15 cellular contexts compared by ENCODE assay signal in the genomic region with DNA sequence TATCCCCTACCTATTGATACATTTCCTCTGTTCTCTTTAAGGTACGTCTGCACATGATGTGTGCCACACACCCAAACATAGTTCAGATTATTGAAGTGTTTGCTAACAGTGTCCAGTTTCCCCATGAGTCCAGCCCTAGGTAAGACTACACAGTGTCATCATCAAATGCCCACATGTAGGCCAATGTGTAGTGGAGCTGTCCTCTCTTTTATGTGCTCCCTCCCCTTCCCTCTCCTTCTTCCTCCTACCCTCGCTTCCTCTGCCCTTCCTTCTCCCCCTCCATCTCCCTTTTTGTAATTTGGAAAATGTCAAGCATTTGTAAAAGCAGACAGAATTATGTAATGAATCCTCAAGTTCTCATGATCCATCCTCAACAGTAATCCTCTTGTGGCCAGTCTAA. TPM values are rescaled to one million over a fixed set of nuclear protein-coding genes. Genes with fewer than 3 reads are reported as not detected.
DNase-seq lines count a peak whose midpoint lies in the region; ATAC-seq and TF ChIP-seq lines count a peak whose summit lies in the region.
"Had no signal": no experiment of that assay in that cellular context is flagged by ENCODE, and none has a peak within 500 bp of the region (broad histone marks: within the 10 kb centered on the region; RNA-seq: fewer than 3 reads in every experiment).

No MANE protein-coding gene starts in this region.

- H3K4me1 ChIP-seq in iPS DF 6.9 (ENCODE audit: control insufficient read depth, insufficient read depth, low read length): peaks cover 5% of the 10 kb centered on the region; the same call in 1 of the 2 replicates
- H3K4me1 ChIP-seq: BE2C, SJSA1 had no signal

- peaks cover 29% of the 10 kb centered on the region for H3K36me3 Mint-ChIP-seq in natural killer cell treated with Interleukin-12 subunit alpha and Interleukin-12 subunit beta and Interleukin-15 and Interleukin-18, amount 100 ng/mL, for 72 hours
- H3K36me3 Mint-ChIP-seq in natural killer cell (peaks cover 31% of the 10 kb centered on the region), WTC11 (peaks cover 46% of the 10 kb centered on the region)

- H3K9me3 Mint-ChIP-seq in natural killer cell treated with Interleukin-12 subunit alpha and Interleukin-12 subunit beta and Interleukin-15 and Interleukin-18, amount 100 ng/mL, for 72 hours: no peaks in the 10 kb centered on the region
- H3K9me3 Mint-ChIP-seq in natural killer cell (no peaks in the 10 kb centered on the region), WTC11 (peaks cover 8% of the 10 kb centered on the region)

- H3K4me1 Mint-ChIP-seq in natural killer cell treated with Interleukin-12 subunit alpha and Interleukin-12 subunit beta and Interleukin-15 and Interleukin-18, amount 100 ng/mL, for 72 hours (ENCODE audit: low read depth in 2 of 2): peaks cover 5 to 6% of the 10 kb centered on the region in 2 donors
- H3K4me1 Mint-ChIP-seq in natural killer cell (peaks cover 5 to 9% of the 10 kb centered on the region in 2 donors), WTC11 (peaks cover 55% of the 10 kb centered on the region)

- POLR2A ChIA-PET in WTC11 (lab: Charles Lee): interaction anchor here (1.6 kb wide), 1 partner anchor 25 kb away, joined by 9 read pairs; the partner anchor contains the start of gene MAPKAPK5
- POLR2A ChIA-PET in GM10248 (lab: Yijun Ruan, JAX): no interaction called here

- peaks cover 6% of the 10 kb centered on the region; the same call in 1 of the 2 replicates for H3K36me3 ChIP-seq in iPS DF 6.9 (ENCODE audit: control insufficient read depth, insufficient read depth, low read length)

- no peaks in the 10 kb centered on the region for H3K27me3 ChIP-seq in iPS DF 6.9 (ENCODE audit: control insufficient read depth, insufficient read depth, low read length)
- H3K27me3 ChIP-seq: BE2C, SJSA1 had no signal

- H3K27me3 Mint-ChIP-seq in natural killer cell treated with Interleukin-12 subunit alpha and Interleukin-12 subunit beta and Interleukin-15 and Interleukin-18, amount 100 ng/mL, for 72 hours: no peaks in the 10 kb centered on the region
- H3K27me3 Mint-ChIP-seq in natural killer cell (ENCODE audit: low read depth in 2 of 2): no peaks in the 10 kb centered on the region
- H3K27me3 Mint-ChIP-seq in WTC11 (ENCODE audit: low read depth): no peaks in the 10 kb centered on the region

- no CpG with 5 or more reads among the region's 2 CpGs for WGBS in iPS DF 6.9 (ENCODE audit: insufficient coverage, insufficient read length)

- H3K27ac Mint-ChIP-seq in natural killer cell treated with Interleukin-12 subunit alpha and Interleukin-12 subunit beta and Interleukin-15 and Interleukin-18, amount 100 ng/mL, for 72 hours: peak overlapping the region; percentile 17 to 62
- H3K27ac Mint-ChIP-seq in natural killer cell: peak overlapping the region in 1 of 2 donors; percentile 56
- peak overlapping the region; percentile 97 for H3K27ac Mint-ChIP-seq in WTC11

- H3K27ac ChIP-seq in iPS DF 6.9 (ENCODE audit: low read length) (peak overlapping the region; percentile 87), temporal lobe (ENCODE audit: low read depth, low read length) (peak overlapping the region; percentile 1)
- H3K27ac ChIP-seq: SJSA1 had no signal

- CTCF ChIA-PET in WTC11 (lab: Charles Lee): interaction anchor here (1.0 kb wide), 1 partner anchor 55 kb away, joined by 3 read pairs; no protein-coding TSS in a partner anchor
- CTCF ChIA-PET in GM10248 (lab: Yijun Ruan, JAX): no interaction called here

- no peak for ATAC-seq in natural killer cell treated with Interleukin-12 subunit alpha and Interleukin-12 subunit beta and Interleukin-15 and Interleukin-18, amount 100 ng/mL, for 72 hours
- ATAC-seq in natural killer cell (no peak), WTC11 (no peak)
- ATAC-seq: PC-3 had no signal

- intact Hi-C loops in natural killer cell (cut with micrococcal nuclease): no loop called here

- DNase-seq in natural killer cell treated with Interleukin-12 subunit alpha and Interleukin-12 subunit beta and Interleukin-15 and Interleukin-18, amount 100 ng/mL, for 72 hours (ENCODE audit: low spot score): no peak
- DNase-seq in natural killer cell (no peak), WTC11 (ENCODE audit: low spot score) (no peak), iPS DF 6.9 (ENCODE audit: low read depth, low spot score) (no peak), NCI-H226 (no peak), GM10248 (ENCODE audit: extremely low spot score) (no peak)
- no peak for DNase-seq in effector CD8-positive, alpha-beta T cell (lab: John Stamatoyannopoulos, UW)
- DNase-seq: BE2C, DMS 273 treated with DMSO at 0.1 percent for 48 hours, NCI-H1436, NCI-H2029 treated with DMSO at 0.1 percent for 48 hours, PC-3 had no signal

- H3K4me3 Mint-ChIP-seq in natural killer cell treated with Interleukin-12 subunit alpha and Interleukin-12 subunit beta and Interleukin-15 and Interleukin-18, amount 100 ng/mL, for 72 hours: no peak overlapping the region
- H3K4me3 Mint-ChIP-seq in natural killer cell: no peak overlapping the region
- H3K4me3 Mint-ChIP-seq in WTC11: peak overlapping the region; percentile 49

- H3K4me3 ChIP-seq in iPS DF 6.9 (ENCODE audit: low read length): no peak overlapping the region
- H3K4me3 ChIP-seq: HAP-1, SJSA1 had no signal

- no peaks in the 10 kb centered on the region for H3K9me3 ChIP-seq in iPS DF 6.9 (ENCODE audit: control insufficient read depth, insufficient read depth, low read length)
- H3K9me3 ChIP-seq: BE2C, HAP-1, SJSA1 had no signal

- TF ChIP-seq CTCF in natural killer cell (IDR thresholded peaks at IDR 0.05) (no peak), WTC11 (IDR thresholded peaks at IDR 0.05) (no peak), GM10248 (IDR thresholded peaks at IDR 0.05; ENCODE audit: control extremely low read depth, extremely low read depth, low read depth, missing control alignments) (no peak)

TF ChIP-seq in WTC11, 78 proteins besides CTCF, POLR2A, EP300 and RAD21:
- TF ChIP-seq TEAD4 (CRISPR knock-in tag; IDR thresholded peaks at IDR 0.05): no peak
- no peak for TF ChIP-seq MYBL2 (CRISPR knock-in tag; IDR thresholded peaks at IDR 0.05)
- no peak for TF ChIP-seq TP53 (CRISPR knock-in tag; IDR thresholded peaks at IDR 0.05)
- TF ChIP-seq FOXK1 (CRISPR knock-in tag; IDR thresholded peaks at IDR 0.05): no peak
- no peak for TF ChIP-seq ZNF423 (CRISPR knock-in tag; IDR thresholded peaks at IDR 0.05)

RNA-seq across cellular contexts. Expression of gene MAPKAPK5, which starts 25.5 kb away (rescaled TPM):
- total RNA-seq in natural killer cell treated with Interleukin-12 subunit alpha and Interleukin-12 subunit beta and Interleukin-15 and Interleukin-18, amount 100 ng/mL, for 72 hours: 10 to 100 TPM; 64.3 to 84.2 TPM
- total RNA-seq in natural killer cell (10 to 100 TPM; 54.8 to 64.9 (median 63.5) TPM), WTC11 (2021) (71.1 to 81.8 TPM (median 71.2 TPM) in 3 replicates), temporal lobe (35.7 TPM)
